In the genomic region with DNA sequence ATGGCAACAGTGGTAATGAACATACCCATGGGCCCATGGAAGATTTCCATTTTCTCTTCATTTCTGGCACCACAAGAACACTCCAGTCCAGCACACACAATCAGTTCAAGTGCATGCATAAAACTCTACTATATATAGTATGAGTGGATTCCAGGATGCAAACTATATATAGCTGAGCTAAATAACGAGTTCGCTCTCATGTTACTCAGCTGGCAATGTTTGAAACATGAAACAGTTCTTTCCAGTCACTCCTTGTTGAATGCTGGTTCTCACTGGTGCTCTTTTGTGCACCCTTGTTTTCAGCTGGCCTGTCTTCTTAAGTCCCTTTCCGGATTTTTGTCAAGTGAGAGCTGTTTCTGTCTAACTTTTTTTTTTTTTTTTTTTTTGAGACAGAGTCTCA, we compare ENCODE assay signal across 1 cellular context.
TF ChIP-seq lines count a peak whose summit lies in the region.

No MANE protein-coding gene starts in this region.

TF ChIP-seq in IMR-90, 13 proteins besides CTCF, POLR2A, EP300 and RAD21:
- no peak for TF ChIP-seq ELK1 (IDR thresholded peaks at IDR 0.05; ENCODE audit: borderline replicate concordance, low read depth, low read length)
- TF ChIP-seq MAZ (IDR thresholded peaks at IDR 0.05; ENCODE audit: borderline replicate concordance, low read depth, low read length): no peak
- no peak for TF ChIP-seq CHD1 (IDR thresholded peaks at IDR 0.05; ENCODE audit: low read depth, low read length)
- TF ChIP-seq CEBPB (IDR thresholded peaks at IDR 0.05; ENCODE audit: low read depth, low read length): no peak
- TF ChIP-seq BHLHE40 (IDR thresholded peaks at IDR 0.05; ENCODE audit: low read depth, low read length): no peak
